24 cellular contexts compared by ENCODE assay signal in genomic region chrX:15834827-15835595, GRCh38. TPM values are rescaled to one million over a fixed set of nuclear protein-coding genes. Genes with fewer than 3 reads are reported as not detected.
DNase-seq lines count a peak whose midpoint lies in the region; ATAC-seq and TF ChIP-seq lines count a peak whose summit lies in the region.
"Had no signal": no experiment of that assay in that cellular context is flagged by ENCODE, and none has a peak within 500 bp of the region (broad histone marks: within the 10 kb centered on the region; RNA-seq: fewer than 3 reads in every experiment).

No MANE protein-coding gene starts in this region.

- H3K4me3 ChIP-seq in IMR-90 (ENCODE audit: insufficient read depth, low read depth, low read length), result no peak overlapping the region
- H3K4me3 ChIP-seq: ascending aorta, esophagus muscularis mucosa, tibial nerve had no signal

- DNase-seq in DMS53 (lab: John Stamatoyannopoulos, UW) (peak; percentile 52), IMR-90 (peak; percentile 60), nephron progenitor cell (no peak), progenitor cell of endocrine pancreas (ENCODE audit: low spot score, unreplicated experiment) (no peak), posterior cingulate gyrus (no peak)
- no peak for DNase-seq in activated naive CD4-positive, alpha-beta T cell treated with anti-CD3 and anti-CD28 coated beads, Interleukin-2, amount 10 ng/mL, durations not matched to agents 7 days and 5 days
- DNase-seq: effector CD8-positive, alpha-beta T cell; hippocampal formation; NCI-H1694; NCI-H526; stimulated activated CD4-positive, alpha-beta T cell treated with anti-CD3 and anti-CD28 coated beads, Interleukin-15, amount 100 ng/mL, for 24 hours; T-helper 9 cell had no signal

- no TSS peak for BruUV-seq in IMR-90 (replicated peaks; lab: Mats Ljungman, UMichigan)

- no peak for TF ChIP-seq RAD21 in IMR-90 (IDR thresholded peaks at IDR 0.05; ENCODE audit: low read length)

- H3K18ac ChIP-seq in IMR-90 (ENCODE audit: low read depth, low read length), result no peak overlapping the region

- no peak overlapping the region for H2BK120ac ChIP-seq in IMR-90 (ENCODE audit: low read depth, low read length)

- H3K27me3 Mint-ChIP-seq in brain, result no peaks in the 10 kb centered on the region
- no peaks in the 10 kb centered on the region for H3K27me3 Mint-ChIP-seq in nephron progenitor cell (ENCODE audit: low read depth, poor library complexity)
- no peaks in the 10 kb centered on the region for H3K27me3 Mint-ChIP-seq in progenitor cell of endocrine pancreas
- no peaks in the 10 kb centered on the region for H3K27me3 Mint-ChIP-seq in activated naive CD4-positive, alpha-beta T cell treated with anti-CD3 and anti-CD28 coated beads, Interleukin-2, amount 10 ng/mL, durations not matched to agents 7 days and 5 days
- H3K27me3 Mint-ChIP-seq: activated naive CD4-positive, alpha-beta T cell treated with anti-CD3 and anti-CD28 coated beads, Interleukin-2, amount 50 U/mL, for 24 hours had no signal

- no peak overlapping the region for H3K23ac ChIP-seq in IMR-90 (ENCODE audit: low read depth, low read length)

- H3K79me1 ChIP-seq in IMR-90 (ENCODE audit: low read depth in 1 of 2, low read length in 2 of 2), result peaks cover 3 to 6% of the 10 kb centered on the region in 2 experiments; a peak in 3 of 4 replicates

- H3K27ac ChIP-seq in IMR-90 (ENCODE audit: insufficient read depth, low read length), result no peak overlapping the region
- H3K27ac ChIP-seq: ascending aorta, C4-2B, esophagus muscularis mucosa, KMS-11, parathyroid adenoma, RWPE1, tibial nerve had no signal

- H3K56ac ChIP-seq in IMR-90 (ENCODE audit: extremely low read depth, insufficient read depth, low read length), result no peak overlapping the region

- peaks cover 35% of the 10 kb centered on the region for H3K4me1 Mint-ChIP-seq in brain
- no peaks in the 10 kb centered on the region for H3K4me1 Mint-ChIP-seq in nephron progenitor cell
- H3K4me1 Mint-ChIP-seq in progenitor cell of endocrine pancreas (ENCODE audit: low read depth), result peaks cover 8% of the 10 kb centered on the region
- no peaks in the 10 kb centered on the region for H3K4me1 Mint-ChIP-seq in activated naive CD4-positive, alpha-beta T cell treated with anti-CD3 and anti-CD28 coated beads, Interleukin-2, amount 10 ng/mL, durations not matched to agents 7 days and 5 days

- H4K8ac ChIP-seq in IMR-90 (ENCODE audit: low read depth in 2 of 2, low read length in 2 of 2), result no peak overlapping the region

- H3K4me3 Mint-ChIP-seq in brain (no peak overlapping the region), nephron progenitor cell (no peak overlapping the region), progenitor cell of endocrine pancreas (ENCODE audit: low read depth) (no peak overlapping the region)
- no peak overlapping the region for H3K4me3 Mint-ChIP-seq in activated naive CD4-positive, alpha-beta T cell treated with anti-CD3 and anti-CD28 coated beads, Interleukin-2, amount 10 ng/mL, durations not matched to agents 7 days and 5 days
- H3K4me3 Mint-ChIP-seq: activated naive CD4-positive, alpha-beta T cell treated with anti-CD3 and anti-CD28 coated beads, Interleukin-2, amount 50 U/mL, for 24 hours; nephron had no signal

- dilution Hi-C loops in IMR-90 (cut with HindIII; ENCODE audit: low sequenced_read_pairs, unreplicated experiment), result no loop called here

- ATAC-seq in IMR-90 (ENCODE audit: low read depth), result peak; percentile 59
- ATAC-seq in GM21576 (IDR thresholded peaks at IDR 0.05; ENCODE audit: unreplicated experiment), result no peak
- ATAC-seq: sciatic nerve had no signal

- H3K4ac ChIP-seq in IMR-90 (ENCODE audit: low read depth, low read length), result no peak overlapping the region

- H4K5ac ChIP-seq in IMR-90 (ENCODE audit: low read depth, low read length), result no peak overlapping the region; the same call in 1 of the 2 replicates

- H3K14ac ChIP-seq in IMR-90 (replicated peaks; ENCODE audit: low read depth, low read length), result no peak overlapping the region

- no peak overlapping the region for H3K9ac ChIP-seq in IMR-90 (ENCODE audit: low read depth, low read length)
- H3K9ac ChIP-seq: KMS-11, parathyroid adenoma had no signal

- H3K9me3 Mint-ChIP-seq in brain (no peaks in the 10 kb centered on the region), nephron progenitor cell (no peaks in the 10 kb centered on the region), progenitor cell of endocrine pancreas (ENCODE audit: low read depth) (no peaks in the 10 kb centered on the region)
- no peaks in the 10 kb centered on the region for H3K9me3 Mint-ChIP-seq in activated naive CD4-positive, alpha-beta T cell treated with anti-CD3 and anti-CD28 coated beads, Interleukin-2, amount 10 ng/mL, durations not matched to agents 7 days and 5 days
- H3K9me3 Mint-ChIP-seq: activated naive CD4-positive, alpha-beta T cell treated with anti-CD3 and anti-CD28 coated beads, Interleukin-2, amount 50 U/mL, for 24 hours; nephron had no signal

- no peak overlapping the region for H4K91ac ChIP-seq in IMR-90 (ENCODE audit: insufficient read depth, low read depth, low read length)

- POLR2A ChIA-PET in IMR-90 (lab: Charles Lee; ENCODE audit: unreplicated experiment), result no interaction called here

- TF ChIP-seq CTCF in IMR-90 (conservative IDR thresholded peaks at IDR 0.05; ENCODE audit: low read depth, low read length) (no peak), brain (conservative IDR thresholded peaks at IDR 0.05) (no peak), nephron progenitor cell (IDR thresholded peaks at IDR 0.05) (no peak), progenitor cell of endocrine pancreas (IDR thresholded peaks at IDR 0.05; ENCODE audit: unreplicated experiment) (no peak)

- CTCF ChIA-PET in IMR-90 (lab: Yijun Ruan, JAX), result interaction anchor here (0.5 kb wide), 1 partner anchor 25 kb away, joined by 4 read pairs; no protein-coding TSS in a partner anchor
- CTCF ChIA-PET in activated naive CD4-positive, alpha-beta T cell treated with anti-CD3 and anti-CD28 coated beads, Interleukin-2, amount 10 ng/mL, durations not matched to agents 7 days and 5 days (lab: Charles Lee), result no interaction called here

- H2BK5ac ChIP-seq in IMR-90 (ENCODE audit: low read depth, low read length, poor library complexity, severe bottlenecking), result no peak overlapping the region

- in situ Hi-C loops in IMR-90 (cut with MboI; ENCODE audit: low sequenced_read_pairs), result no loop called here

- no peak overlapping the region for H2AFZ ChIP-seq in IMR-90 (replicated peaks; ENCODE audit: low read length, poor library complexity)
- H2AFZ ChIP-seq: parathyroid adenoma had no signal

- WGBS in IMR-90 (ENCODE audit: extremely low coverage in 2 of 2, insufficient read length in 1 of 2), 2 experiments, result no CpG with 5 or more reads among the region's 5 CpGs

- H3K9me3 ChIP-seq in IMR-90 (ENCODE audit: control insufficient read depth, insufficient read depth, low read length), result no peaks in the 10 kb centered on the region
- H3K9me3 ChIP-seq: ascending aorta, esophagus muscularis mucosa, tibial nerve had no signal

- H3K27me3 ChIP-seq in IMR-90 (ENCODE audit: control insufficient read depth, insufficient read depth, low read length), result no peaks in the 10 kb centered on the region
- H3K27me3 ChIP-seq: ascending aorta, esophagus muscularis mucosa, tibial nerve had no signal

- H3K27ac Mint-ChIP-seq in brain (peak overlapping the region in 3 of 5 experiments; percentile 1 to 24 (median 13)), nephron progenitor cell (peak overlapping the region; percentile 58), progenitor cell of endocrine pancreas (no peak overlapping the region)
- H3K27ac Mint-ChIP-seq in activated naive CD4-positive, alpha-beta T cell treated with anti-CD3 and anti-CD28 coated beads, Interleukin-2, amount 10 ng/mL, durations not matched to agents 7 days and 5 days, result no peak overlapping the region
- H3K27ac Mint-ChIP-seq: activated naive CD4-positive, alpha-beta T cell treated with anti-CD3 and anti-CD28 coated beads, Interleukin-2, amount 50 U/mL, for 24 hours; nephron had no signal

- H2BK15ac ChIP-seq in IMR-90 (ENCODE audit: low read depth, low read length), result no peak overlapping the region

- H3K36me3 ChIP-seq in IMR-90 (ENCODE audit: control insufficient read depth, insufficient read depth, low read length), result no peaks in the 10 kb centered on the region; the same call in 1 of the 2 replicates
- H3K36me3 ChIP-seq: ascending aorta, tibial nerve had no signal

- peaks cover 4% of the 10 kb centered on the region; the same call in 1 of the 2 replicates for H3K4me1 ChIP-seq in IMR-90 (ENCODE audit: control insufficient read depth, insufficient read depth, low read length)
- H3K4me1 ChIP-seq: ascending aorta, parathyroid adenoma, tibial nerve had no signal

- H3K36me3 Mint-ChIP-seq in brain, result peaks cover 63% of the 10 kb centered on the region
- H3K36me3 Mint-ChIP-seq in nephron progenitor cell (ENCODE audit: low read depth), result peaks cover 47% of the 10 kb centered on the region
- peaks cover 10% of the 10 kb centered on the region for H3K36me3 Mint-ChIP-seq in progenitor cell of endocrine pancreas (ENCODE audit: insufficient read depth)
- H3K36me3 Mint-ChIP-seq in activated naive CD4-positive, alpha-beta T cell treated with anti-CD3 and anti-CD28 coated beads, Interleukin-2, amount 10 ng/mL, durations not matched to agents 7 days and 5 days, result peaks cover 9% of the 10 kb centered on the region
- H3K36me3 Mint-ChIP-seq: activated naive CD4-positive, alpha-beta T cell treated with anti-CD3 and anti-CD28 coated beads, Interleukin-2, amount 50 U/mL, for 24 hours had no signal

- no peaks in the 10 kb centered on the region for H4K20me1 ChIP-seq in IMR-90 (ENCODE audit: insufficient read depth, low read length)

- no peaks in the 10 kb centered on the region for H3K9me1 ChIP-seq in IMR-90 (ENCODE audit: insufficient read depth, low read length)

- H2AK5ac ChIP-seq in IMR-90 (ENCODE audit: low read depth, low read length), result no peak overlapping the region

- intact Hi-C loops in IMR-90 (cut with micrococcal nuclease) (no loop called here), posterior cingulate gyrus (cut with DNase I) (no loop called here)

- peak overlapping the region; percentile 71; the same call in 1 of the 2 replicates for H3K4me2 ChIP-seq in IMR-90 (ENCODE audit: low read depth, low read length)
- H3K4me2 ChIP-seq: KMS-11 had no signal

- no peak overlapping the region for H2BK20ac ChIP-seq in IMR-90 (ENCODE audit: low read depth, low read length)

- TF ChIP-seq POLR2A in IMR-90 (IDR thresholded peaks at IDR 0.05; ENCODE audit: low read depth, low read length), result no peak

- H2AK9ac ChIP-seq in IMR-90 (replicated peaks; ENCODE audit: low read depth, low read length, poor library complexity), result no peak overlapping the region

RNA-seq across cellular contexts. Expression of gene AP1S2, which starts 19.6 kb away (rescaled TPM):
- total RNA-seq in IMR-90 (2012; rRNA removed), result 28.3 and 117 TPM in 2 replicates
- 34.0 and 46.5 TPM in 2 replicates for polyA plus RNA-seq in IMR-90 (2012; rRNA removed)
- 7.5 and 13.6 TPM in 2 replicates for polyA plus RNA-seq in IMR-90 (2012; cell fraction: cytosol; rRNA removed)
- 3.2 and 16.1 TPM in 2 replicates for polyA plus RNA-seq in IMR-90 (2012; cell fraction: nucleus; rRNA removed; ENCODE audit: low replicate concordance)
- polyA plus RNA-seq in brain (ENCODE audit: insufficient read depth, low read depth, low replicate concordance), result 28.9 TPM
- 82.2 and 82.6 TPM in 2 replicates for total RNA-seq in progenitor cell of endocrine pancreas

RNA-seq across cellular contexts. Expression of gene ZRSR2, which starts 44.7 kb away (rescaled TPM):
- 4.7 and 6.9 TPM in 2 replicates for total RNA-seq in IMR-90 (2012; rRNA removed)
- polyA plus RNA-seq in IMR-90 (2012; rRNA removed), result 9.0 and 11.3 TPM in 2 replicates
- 2.1 and 2.3 TPM in 2 replicates for polyA plus RNA-seq in IMR-90 (2012; cell fraction: cytosol; rRNA removed)
- polyA plus RNA-seq in IMR-90 (2012; cell fraction: nucleus; rRNA removed; ENCODE audit: low replicate concordance), result 5.0 and 28.0 TPM in 2 replicates
- 9.7 TPM for polyA plus RNA-seq in brain (ENCODE audit: insufficient read depth, low read depth, low replicate concordance)
- total RNA-seq in progenitor cell of endocrine pancreas, result 19.3 and 24.5 TPM in 2 replicates

Comparison
In these comparisons a context has a peak if more than half of its experiments do, and no peak if none do; other contexts are left out.
1. DNase-seq: peak in DMS53 (single experiment) and IMR-90 (single experiment); none in nephron progenitor cell (single experiment), progenitor cell of endocrine pancreas (single experiment), activated naive CD4-positive, alpha-beta T cell treated with anti-CD3 and anti-CD28 coated beads, Interleukin-2, amount 10 ng/mL, durations not matched to agents 7 days and 5 days (single experiment) and posterior cingulate gyrus (0 of 10).
2. H3K27ac Mint-ChIP-seq: peak in brain (3 of 5) and nephron progenitor cell (single experiment); none in progenitor cell of endocrine pancreas (single experiment) and activated naive CD4-positive, alpha-beta T cell treated with anti-CD3 and anti-CD28 coated beads, Interleukin-2, amount 10 ng/mL, durations not matched to agents 7 days and 5 days (single experiment).